ENCODE assay signal across 8 cellular contexts in the genomic region with DNA sequence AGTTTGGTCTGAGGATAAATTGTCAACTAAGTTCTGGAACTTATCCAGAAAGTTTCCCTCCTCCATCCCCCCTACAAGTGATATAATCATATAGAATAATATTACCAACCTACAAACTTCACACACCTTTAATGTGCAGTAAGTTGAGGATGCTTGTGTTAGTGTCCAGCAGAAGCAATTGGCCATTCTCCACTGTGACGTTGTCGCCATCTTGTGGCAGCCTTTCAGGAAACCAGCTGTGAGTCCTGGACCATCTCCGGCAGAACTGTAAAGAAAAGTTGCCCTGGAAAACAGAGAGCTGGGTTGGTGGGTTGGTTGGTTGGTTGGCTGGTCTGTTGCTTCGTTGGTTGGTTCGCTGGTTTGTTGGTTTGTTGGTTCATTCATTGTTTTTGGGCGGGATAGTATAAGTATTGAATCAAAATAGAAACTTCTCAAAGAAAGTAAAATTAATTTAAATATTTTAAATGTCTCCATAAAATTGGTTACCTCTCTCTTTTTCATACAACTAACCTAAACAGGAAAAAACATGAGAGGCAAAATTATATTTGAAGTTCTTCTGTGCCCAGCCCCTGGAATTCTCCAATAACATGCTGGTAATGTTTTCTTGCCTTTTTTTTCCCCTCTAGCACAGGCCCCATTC.
DNase-seq lines count a peak whose midpoint lies in the region; ATAC-seq and TF ChIP-seq lines count a peak whose summit lies in the region.

No MANE protein-coding gene starts in this region.

- H3K9ac ChIP-seq in parathyroid adenoma = no peak overlapping the region

- no peak overlapping the region for H3K4me3 Mint-ChIP-seq in CD8-positive, alpha-beta memory T cell

- CTCF ChIA-PET in CD8-positive, alpha-beta memory T cell (lab: Charles Lee) = no interaction called here

- POLR2A ChIA-PET in CD8-positive, alpha-beta memory T cell (lab: Charles Lee) = no interaction called here

- H3K4me1 Mint-ChIP-seq in CD8-positive, alpha-beta memory T cell = no peaks in the 10 kb centered on the region

- no peak overlapping the region for H3K4me2 ChIP-seq in parathyroid adenoma (ENCODE audit: low read length)

- no peak overlapping the region for H3K27ac ChIP-seq in gastroesophageal sphincter
- H3K27ac ChIP-seq in parathyroid adenoma = no peak overlapping the region
- H3K27ac ChIP-seq in CD8-positive, alpha-beta memory T cell (ENCODE audit: low read depth, low read length) = no peak overlapping the region

- H3K36me3 Mint-ChIP-seq in CD8-positive, alpha-beta memory T cell = no peaks in the 10 kb centered on the region

- TF ChIP-seq POLR2A in gastroesophageal sphincter (IDR thresholded peaks at IDR 0.05) = no peak

- H3K36me3 ChIP-seq in gastroesophageal sphincter (no peaks in the 10 kb centered on the region), parathyroid adenoma (ENCODE audit: control insufficient read depth, insufficient read depth, low read length) (no peaks in the 10 kb centered on the region)
- H3K36me3 ChIP-seq in CD8-positive, alpha-beta memory T cell (ENCODE audit: insufficient read depth, low read length) = no peaks in the 10 kb centered on the region

- 17 to 26% methylated on average over 4 to 6 of the region's 6 CpGs for WGBS in gastroesophageal sphincter (ENCODE audit: low coverage in 1 of 2), 2 donors

- DNase-seq in COLO829 (ENCODE audit: low spot score) (peak; percentile 74), NCI-H2171 (lab: John Stamatoyannopoulos, UW) (peak; percentile 15)
- peak; percentile 58 to 65 for DNase-seq in activated CD4-positive, alpha-beta T cell treated with anti-CD3 and anti-CD28 coated beads, Interleukin-2, amount 50 U/mL, for 48 hours
- no peak for DNase-seq in CD8-positive, alpha-beta memory T cell

- no peak overlapping the region for H3K27ac Mint-ChIP-seq in CD8-positive, alpha-beta memory T cell

- no peaks in the 10 kb centered on the region for H3K4me1 ChIP-seq in gastroesophageal sphincter
- H3K4me1 ChIP-seq in parathyroid adenoma = peaks cover 13% of the 10 kb centered on the region
- no peaks in the 10 kb centered on the region for H3K4me1 ChIP-seq in CD8-positive, alpha-beta memory T cell (ENCODE audit: insufficient read depth, low read length)

- H3K4me3 ChIP-seq in gastroesophageal sphincter = no peak overlapping the region
- no peak overlapping the region for H3K4me3 ChIP-seq in parathyroid adenoma (ENCODE audit: low read depth, low read length)
- no peak overlapping the region for H3K4me3 ChIP-seq in CD8-positive, alpha-beta memory T cell (ENCODE audit: low read length)

- no peaks in the 10 kb centered on the region for H3K9me3 ChIP-seq in gastroesophageal sphincter
- no peaks in the 10 kb centered on the region for H3K9me3 ChIP-seq in parathyroid adenoma (ENCODE audit: control insufficient read depth, low read length)
- no peaks in the 10 kb centered on the region for H3K9me3 ChIP-seq in CD8-positive, alpha-beta memory T cell (ENCODE audit: low read length)

- ATAC-seq in GM18867 (IDR thresholded peaks at IDR 0.05; ENCODE audit: unreplicated experiment) (peak; percentile 92), HG03045 (IDR thresholded peaks at IDR 0.05; ENCODE audit: unreplicated experiment) (peak; percentile 66), gastroesophageal sphincter (no peak)

- peak overlapping the region; percentile 61 for H2AFZ ChIP-seq in parathyroid adenoma

- no peaks in the 10 kb centered on the region for H3K79me2 ChIP-seq in parathyroid adenoma

- TF ChIP-seq EP300 in gastroesophageal sphincter (IDR thresholded peaks at IDR 0.05) = no peak

- no peaks in the 10 kb centered on the region for H3K9me3 Mint-ChIP-seq in CD8-positive, alpha-beta memory T cell

- H3K27me3 ChIP-seq in gastroesophageal sphincter (no peaks in the 10 kb centered on the region), parathyroid adenoma (ENCODE audit: control insufficient read depth, insufficient read depth, low read length) (no peaks in the 10 kb centered on the region)
- peaks cover 5% of the 10 kb centered on the region for H3K27me3 ChIP-seq in CD8-positive, alpha-beta memory T cell (ENCODE audit: insufficient read depth, low read length, poor library complexity, severe bottlenecking)

- H3K27me3 Mint-ChIP-seq in CD8-positive, alpha-beta memory T cell = peaks cover 4 to 6% of the 10 kb centered on the region in 2 donors

- TF ChIP-seq CTCF in gastroesophageal sphincter (IDR thresholded peaks at IDR 0.05) (peak in 3 of 4 experiments; percentile 27 to 64 (median 34)), parathyroid adenoma (IDR thresholded peaks at IDR 0.05) (peak; percentile 77)

Comparison
In these comparisons a context has a peak if more than half of its experiments do, and no peak if none do; other contexts are left out.
1. DNase-seq: peak in COLO829 (single experiment), NCI-H2171 (single experiment) and activated CD4-positive, alpha-beta T cell treated with anti-CD3 and anti-CD28 coated beads, Interleukin-2, amount 50 U/mL, for 48 hours (2 of 2); none in CD8-positive, alpha-beta memory T cell (0 of 5).